ENCODE assay signal across 12 cellular contexts in the genomic region with DNA sequence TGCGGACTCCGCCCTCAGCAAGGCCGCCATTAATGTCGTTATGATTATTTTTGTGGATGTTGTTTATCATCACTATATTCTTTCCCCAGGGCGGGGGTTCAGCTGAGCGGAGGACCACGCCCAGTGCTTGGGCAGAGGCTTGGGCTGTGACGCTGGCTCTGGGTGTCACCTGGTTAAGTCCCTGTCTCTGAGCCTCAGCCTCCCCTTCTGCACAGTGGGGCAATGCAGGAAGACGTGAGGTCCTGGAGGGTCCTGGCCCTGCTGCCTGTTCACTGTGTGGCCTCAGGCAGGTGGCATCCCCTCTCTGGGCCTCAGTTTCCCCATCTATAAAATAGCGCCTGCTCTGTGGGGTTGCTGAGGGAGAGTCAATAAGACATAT. TPM values are rescaled to one million over a fixed set of nuclear protein-coding genes. Genes with fewer than 3 reads are reported as not detected.
DNase-seq lines count a peak whose midpoint lies in the region; ATAC-seq and TF ChIP-seq lines count a peak whose summit lies in the region.
"Had no signal": no experiment of that assay in that cellular context is flagged by ENCODE, and none has a peak within 500 bp of the region (broad histone marks: within the 10 kb centered on the region; RNA-seq: fewer than 3 reads in every experiment).

No MANE protein-coding gene starts in this region.

- WGBS in prostate gland = 49% methylated on average over 10 of the region's 10 CpGs

- peak overlapping the region; percentile 3 to 80 for H3K9ac ChIP-seq in colonic mucosa (ENCODE audit: low read depth in 2 of 2, low read length in 2 of 2)
- H3K9ac ChIP-seq in iPS-20b (ENCODE audit: low read depth, low read length) = no peak overlapping the region

- TF ChIP-seq POLR2A in prostate gland (IDR thresholded peaks at IDR 0.05) (no peak), vagina (IDR thresholded peaks at IDR 0.05) (no peak)

- TF ChIP-seq CTCF in colonic mucosa (IDR thresholded peaks at IDR 0.05) (no peak), prostate gland (IDR thresholded peaks at IDR 0.05) (no peak), vagina (IDR thresholded peaks at IDR 0.05) (no peak)

- intact Hi-C loops in colonic mucosa (cut with DNase I) (no loop called here), prostate gland (cut with DNase I) (loop anchor here (2.0 kb wide), 1 partner anchor 62 kb away; no protein-coding TSS in a partner anchor), vagina (cut with DNase I) (no loop called here)

- H3K9me3 ChIP-seq in colonic mucosa (no peaks in the 10 kb centered on the region), iPS-20b (ENCODE audit: insufficient read depth, low read depth, low read length) (no peaks in the 10 kb centered on the region), prostate gland (no peaks in the 10 kb centered on the region), vagina (no peaks in the 10 kb centered on the region)

- H3K36me3 ChIP-seq in colonic mucosa (no peaks in the 10 kb centered on the region), iPS-20b (ENCODE audit: insufficient read depth, low read depth, low read length) (no peaks in the 10 kb centered on the region), prostate gland (no peaks in the 10 kb centered on the region), vagina (no peaks in the 10 kb centered on the region)

- peak; percentile 45 for DNase-seq in colonic mucosa
- DNase-seq in prostate gland (ENCODE audit: low spot score) = no peak
- DNase-seq in vagina (ENCODE audit: extremely low spot score in 2 of 2) = no peak
- no peak for DNase-seq in NCI-H2107 (lab: John Stamatoyannopoulos, UW)
- no peak for DNase-seq in stimulated activated CD4-positive, alpha-beta T cell treated with anti-CD3 and anti-CD28 coated beads, Interleukin-2, amount 100 ng/mL, for 48 hours
- DNase-seq: CD8-positive, alpha-beta T cell; foreskin melanocyte; NCI-H2081; stimulated activated CD4-positive, alpha-beta T cell treated with anti-CD3 and anti-CD28 coated beads, Interleukin-4, amount 100 ng/mL, for 4 hours; stimulated activated naive CD4-positive, alpha-beta T cell had no signal

- no peaks in the 10 kb centered on the region for H3K27me3 ChIP-seq in colonic mucosa
- H3K27me3 ChIP-seq in iPS-20b (ENCODE audit: insufficient read depth, low read length) = peaks cover 20% of the 10 kb centered on the region
- no peaks in the 10 kb centered on the region for H3K27me3 ChIP-seq in prostate gland (replicated peaks; ENCODE audit: insufficient read depth)
- H3K27me3 ChIP-seq in vagina = no peaks in the 10 kb centered on the region

- ATAC-seq in HG03520 (IDR thresholded peaks at IDR 0.05; ENCODE audit: unreplicated experiment) = no peak
- ATAC-seq: CD8-positive, alpha-beta T cell had no signal

- H3K4me1 ChIP-seq in colonic mucosa (peaks cover 12% of the 10 kb centered on the region), iPS-20b (ENCODE audit: insufficient read depth, low read length) (0 out of 2 replicates have a peak, but pooled peaks cover 4% of the 10 kb centered on the region), prostate gland (replicated peaks) (peaks cover 26% of the 10 kb centered on the region), vagina (peaks cover 77% of the 10 kb centered on the region)

- peak overlapping the region; percentile 61 for H3K27ac ChIP-seq in colonic mucosa
- no peak overlapping the region for H3K27ac ChIP-seq in iPS-20b (ENCODE audit: low read length)
- peak overlapping the region; percentile 99 to 100 for H3K27ac ChIP-seq in prostate gland
- peak overlapping the region; percentile 100 for H3K27ac ChIP-seq in vagina

- no peak overlapping the region for H3K4me3 ChIP-seq in colonic mucosa
- H3K4me3 ChIP-seq in iPS-20b (ENCODE audit: low read length) = peak overlapping the region; percentile 35; the same call in 1 of the 2 replicates
- H3K4me3 ChIP-seq in prostate gland = peak overlapping the region in 1 of 2 donors; percentile 15
- peak overlapping the region; percentile 33 to 36 for H3K4me3 ChIP-seq in vagina

RNA-seq across cellular contexts. Expression of a gene that starts 32.5 kb away (rescaled TPM):
- total RNA-seq in colonic mucosa (10 to 100 TPM; 42.0 to 71.3 TPM), prostate gland (100 to 1,000 TPM; 160 to 168 TPM), vagina (142 TPM)
